20 cellular contexts compared by ENCODE assay signal in genomic region chr20:47108994-47109393, GRCh38.
"Had no signal": no experiment of that assay in that cellular context is flagged by ENCODE, and none has a peak within 500 bp of the region (broad histone marks: within the 10 kb centered on the region; RNA-seq: fewer than 3 reads in every experiment).

No MANE protein-coding gene starts in this region.

- H3K36me3 ChIP-seq: SJSA1 had no signal

- H3K27ac ChIP-seq: KMS-11, SJSA1, SK-N-MC had no signal

- H3K4me2 ChIP-seq: KMS-11 had no signal

- H3K9ac ChIP-seq: KMS-11 had no signal

- H3K4me1 ChIP-seq: SJSA1 had no signal

- H3K27me3 ChIP-seq: SJSA1 had no signal

- DNase-seq: IMR-90, Kasumi-1, MM.1S, NCI-H1092 treated with DMSO at 0.1 percent for 48 hours, NCI-H1436, NCI-H187, NCI-H2029, NCI-H2081 treated with DMSO at 0.1 percent for 48 hours, NCI-H345, NCI-H446 treated with DMSO at 0.1 percent for 48 hours, NCI-H510A treated with DMSO at 0.1 percent for 48 hours, NCI-H526, NCI-H82, Right ventricle myocardium superior, RPMI8226, SIG-M5 had no signal

- FAIRE-seq: RCC 7860 had no signal

- H3K4me3 ChIP-seq: SJSA1, SK-N-MC had no signal
